ENCODE assay signal across 12 cellular contexts in genomic region chr9:98861881-98862501, GRCh38. TPM values are rescaled to one million over a fixed set of nuclear protein-coding genes. Genes with fewer than 3 reads are reported as not detected.
DNase-seq lines count a peak whose midpoint lies in the region; ATAC-seq and TF ChIP-seq lines count a peak whose summit lies in the region.
"Had no signal": no experiment of that assay in that cellular context is flagged by ENCODE, and none has a peak within 500 bp of the region (broad histone marks: within the 10 kb centered on the region; RNA-seq: fewer than 3 reads in every experiment).

No MANE protein-coding gene starts in this region.

- H3K36me3 ChIP-seq in PC-3 (ENCODE audit: low read depth, low read length) = no peaks in the 10 kb centered on the region
- no peaks in the 10 kb centered on the region for H3K36me3 ChIP-seq in skeletal muscle tissue (ENCODE audit: control insufficient read depth in 3 of 3, insufficient read depth in 3 of 3, low read length in 3 of 3)

- H3K4me3 ChIP-seq in PC-3 (ENCODE audit: low read length) (no peak overlapping the region), foreskin fibroblast (ENCODE audit: low read depth in 1 of 2, low read length in 2 of 2) (no peak overlapping the region), skeletal muscle tissue (ENCODE audit: low read length in 3 of 3) (no peak overlapping the region)
- H3K4me3 ChIP-seq: coronary artery, lung had no signal

- H3K4me1 ChIP-seq in PC-3 (ENCODE audit: insufficient read depth, low read length) (peaks cover 35% of the 10 kb centered on the region), skeletal muscle tissue (ENCODE audit: control insufficient read depth in 3 of 3, insufficient read depth in 3 of 3, low read length in 3 of 3) (peaks cover 31 to 34% (median 31%) of the 10 kb centered on the region in 3 donors)

- TF ChIP-seq CTCF in PC-3 (conservative IDR thresholded peaks at IDR 0.05; ENCODE audit: low read depth, low read length) (no peak), foreskin fibroblast (IDR thresholded peaks at IDR 0.05; ENCODE audit: low read depth, low read length) (no peak), natural killer cell (IDR thresholded peaks at IDR 0.05) (no peak)

- intact Hi-C loops in PC-3 (cut with micrococcal nuclease) (loop anchor here (1.0 kb wide), 2 partner anchors 113 to 280 kb away; no protein-coding TSS in a partner anchor), natural killer cell (cut with micrococcal nuclease) (no loop called here)

- no peak overlapping the region for H3K4me3 Mint-ChIP-seq in natural killer cell

- H3K36me3 Mint-ChIP-seq in natural killer cell = no peaks in the 10 kb centered on the region

- peak; percentile 85 for DNase-seq in GM03348 (ENCODE audit: low spot score)
- peak; percentile 93 for DNase-seq in PC-3
- DNase-seq in foreskin fibroblast = peak; percentile 93 to 97
- no peak for DNase-seq in natural killer cell
- no peak for DNase-seq in NCI-H1436 (lab: John Stamatoyannopoulos, UW)
- DNase-seq: activated CD4-positive, alpha-beta T cell treated with anti-CD3 and anti-CD28 coated beads for 4 hours; GDM1 had no signal

- no peaks in the 10 kb centered on the region for H3K79me2 ChIP-seq in PC-3 (ENCODE audit: low read length)

- ATAC-seq in PC-3 = peak; percentile 76
- ATAC-seq in natural killer cell = no peak
- ATAC-seq in GM18498 (IDR thresholded peaks at IDR 0.05; ENCODE audit: unreplicated experiment) = no peak
- ATAC-seq in HG03280 (IDR thresholded peaks at IDR 0.05; ENCODE audit: unreplicated experiment) = no peak

- H4K20me1 ChIP-seq in PC-3 (ENCODE audit: low read length) = no peaks in the 10 kb centered on the region

- CTCF ChIA-PET in PC-3 (lab: Charles Lee) = interaction anchor here (0.5 to 1.7 kb wide), 4 partner anchors 14 to 137 kb away, joined by 3 to 11 read pairs (median 6); no protein-coding TSS in a partner anchor

- H3K9ac ChIP-seq in PC-3 (ENCODE audit: low read length) (peak overlapping the region; percentile 56), skeletal muscle tissue (ENCODE audit: low read depth in 1 of 3, low read length in 3 of 3) (no peak overlapping the region)

- no peak overlapping the region for H3K27ac Mint-ChIP-seq in natural killer cell

- H3K27me3 ChIP-seq in PC-3 (ENCODE audit: low read length) (no peaks in the 10 kb centered on the region), skeletal muscle tissue (ENCODE audit: control insufficient read depth in 3 of 3, insufficient read depth in 3 of 3, low read length in 3 of 3) (no peaks in the 10 kb centered on the region)

- no peak overlapping the region for H2AFZ ChIP-seq in PC-3 (ENCODE audit: low read length)

- no peaks in the 10 kb centered on the region for H3K9me3 Mint-ChIP-seq in natural killer cell

- POLR2A ChIA-PET in PC-3 (lab: Charles Lee; ENCODE audit: unreplicated experiment) = no interaction called here

- no peaks in the 10 kb centered on the region for H3F3A ChIP-seq in PC-3 (ENCODE audit: low read length, unreplicated experiment)

- H3K27me3 Mint-ChIP-seq in natural killer cell (ENCODE audit: low read depth in 2 of 2) = peaks cover 24 to 33% of the 10 kb centered on the region in 2 donors

- H3K9me3 ChIP-seq in PC-3 (ENCODE audit: low read length) (no peaks in the 10 kb centered on the region), skeletal muscle tissue (ENCODE audit: control insufficient read depth in 3 of 3, low read length in 3 of 3) (no peaks in the 10 kb centered on the region)

- no peaks in the 10 kb centered on the region for H3K9me2 ChIP-seq in PC-3 (replicated peaks; ENCODE audit: low read length)

- no peaks in the 10 kb centered on the region for H3K4me1 Mint-ChIP-seq in natural killer cell

- no TSS peak for BruUV-seq in PC-3 (replicated peaks; lab: Mats Ljungman, UMichigan)

- H3K27ac ChIP-seq in PC-3 (ENCODE audit: low read length) = peak overlapping the region; percentile 97
- peak overlapping the region; percentile 48 for H3K27ac ChIP-seq in skeletal muscle tissue (ENCODE audit: low read depth, low read length)

- H3K4me2 ChIP-seq in PC-3 (ENCODE audit: low read length) = peak overlapping the region; percentile 63

RNA-seq across cellular contexts. Expression of gene GALNT12, which starts 54.5 kb away (rescaled TPM):
- 14.8 and 24.8 TPM in 2 replicates for total RNA-seq in PC-3 (2014; rRNA removed)
- 1.6 TPM for total RNA-seq in skeletal muscle tissue
- total RNA-seq in natural killer cell = 1 to 10 TPM; 9.1 to 9.4 (median 9.4) TPM

Comparison
In these comparisons a context has a peak if more than half of its experiments do, and no peak if none do; other contexts are left out.
1. DNase-seq: peak in GM03348 (single experiment), PC-3 (single experiment) and foreskin fibroblast (2 of 2); none in natural killer cell (single experiment) and NCI-H1436 (single experiment).